Comparison of ENCODE assay signal across 10 cellular contexts in genomic region chr7:128099204-128099671, GRCh38.
A peak's percentile ranks its signal among the peaks of the same experiment; 100 is the strongest.
DNase-seq lines count a peak whose midpoint lies in the region; ATAC-seq and TF ChIP-seq lines count a peak whose summit lies in the region.
"Had no signal": no experiment of that assay in that cellular context is flagged by ENCODE, and none has a peak within 500 bp of the region (broad histone marks: within the 10 kb centered on the region; RNA-seq: fewer than 3 reads in every experiment).

No MANE protein-coding gene starts in this region.

- H3K4me3 Mint-ChIP-seq in GM23338, result no peak overlapping the region
- H3K4me3 Mint-ChIP-seq in progenitor cell of endocrine pancreas (ENCODE audit: low read depth), result no peak overlapping the region

- H2AFZ ChIP-seq in GM23338 (no peak overlapping the region), PC-3 (ENCODE audit: low read length) (no peak overlapping the region), mammary epithelial cell (ENCODE audit: low read depth, low read length) (no peak overlapping the region)

- ATAC-seq in GM23338 (no peak), PC-3 (peak; percentile 5)

- H3K27ac Mint-ChIP-seq in GM23338 (no peak overlapping the region), progenitor cell of endocrine pancreas (peak overlapping the region; percentile 7)

- H3K27me3 ChIP-seq in GM23338 (ENCODE audit: insufficient read depth) (peaks cover 25% of the 10 kb centered on the region), PC-3 (ENCODE audit: low read length) (no peaks in the 10 kb centered on the region), mammary epithelial cell (ENCODE audit: insufficient read depth, low read length) (peaks cover 2% of the 10 kb centered on the region)

- WGBS in mammary epithelial cell (ENCODE audit: low coverage, missing lambda C conversion rate), result 86% methylated on average over 5 of the region's 5 CpGs

- POLR2A ChIA-PET in PC-3 (lab: Charles Lee; ENCODE audit: unreplicated experiment), result no interaction called here

- no peaks in the 10 kb centered on the region for H3K9me3 Mint-ChIP-seq in GM23338
- no peaks in the 10 kb centered on the region for H3K9me3 Mint-ChIP-seq in progenitor cell of endocrine pancreas (ENCODE audit: low read depth)

- H3K27me3 Mint-ChIP-seq in GM23338 (ENCODE audit: insufficient read depth, low read depth, poor library complexity) (peaks cover 42% of the 10 kb centered on the region), progenitor cell of endocrine pancreas (peaks cover 33% of the 10 kb centered on the region)

- no peak for TF ChIP-seq CTCF in GM23338 (conservative IDR thresholded peaks at IDR 0.05; ENCODE audit: low read depth in 2 of 2)
- no peak for TF ChIP-seq CTCF in PC-3 (conservative IDR thresholded peaks at IDR 0.05; ENCODE audit: low read depth, low read length)
- no peak for TF ChIP-seq CTCF in mammary epithelial cell (conservative IDR thresholded peaks at IDR 0.05 in 1 of 2, IDR thresholded peaks at IDR 0.05 in 1 of 2; ENCODE audit: extremely low read depth in 1 of 2, insufficient read depth in 1 of 2, low read depth in 1 of 2, low read length in 2 of 2)
- TF ChIP-seq CTCF in progenitor cell of endocrine pancreas (IDR thresholded peaks at IDR 0.05; ENCODE audit: unreplicated experiment), result no peak

- H3K36me3 ChIP-seq in GM23338 (ENCODE audit: insufficient read depth), result no peaks in the 10 kb centered on the region
- 0 out of 2 replicates have a peak, but pooled peaks cover 6% of the 10 kb centered on the region for H3K36me3 ChIP-seq in PC-3 (ENCODE audit: low read depth, low read length)
- H3K36me3 ChIP-seq in mammary epithelial cell (ENCODE audit: insufficient read depth, low read length), result peaks cover 3% of the 10 kb centered on the region

- H3K36me3 Mint-ChIP-seq in GM23338 (ENCODE audit: low read depth) (peaks cover under 1% of the 10 kb centered on the region; the same call in 2 of the 3 replicates), progenitor cell of endocrine pancreas (ENCODE audit: insufficient read depth) (peaks cover 8% of the 10 kb centered on the region)

- H3K9me3 ChIP-seq in PC-3 (ENCODE audit: low read length) (no peaks in the 10 kb centered on the region), mammary epithelial cell (replicated peaks; ENCODE audit: insufficient read depth, low read length) (no peaks in the 10 kb centered on the region)
- H3K9me3 ChIP-seq: HAP-1 had no signal

- no peak overlapping the region for H3K9ac ChIP-seq in PC-3 (ENCODE audit: low read length)
- H3K9ac ChIP-seq in mammary epithelial cell (ENCODE audit: insufficient read depth, low read length), result no peak overlapping the region

- no peaks in the 10 kb centered on the region for H3K9me2 ChIP-seq in GM23338 (ENCODE audit: insufficient read depth)
- H3K9me2 ChIP-seq in PC-3 (replicated peaks; ENCODE audit: low read length), result no peaks in the 10 kb centered on the region

- H3F3A ChIP-seq in GM23338 (replicated peaks; ENCODE audit: low read depth) (0 out of 2 replicates have a peak, but pooled peaks cover 3% of the 10 kb centered on the region), PC-3 (ENCODE audit: low read length, unreplicated experiment) (no peaks in the 10 kb centered on the region)

- CTCF ChIA-PET in PC-3 (lab: Charles Lee), result no interaction called here
- CTCF ChIA-PET in mammary epithelial cell (lab: Charles Lee; ENCODE audit: low non-redundant PET), result no interaction called here

- H3K4me1 Mint-ChIP-seq in GM23338 (peaks cover 6% of the 10 kb centered on the region), progenitor cell of endocrine pancreas (ENCODE audit: low read depth) (no peaks in the 10 kb centered on the region)

- H3K4me2 ChIP-seq in GM23338, result no peak overlapping the region
- H3K4me2 ChIP-seq in PC-3 (ENCODE audit: low read length), result no peak overlapping the region
- H3K4me2 ChIP-seq in mammary epithelial cell (ENCODE audit: insufficient read depth, low read depth, low read length), result no peak overlapping the region

- H4K20me1 ChIP-seq in GM23338 (replicated peaks; ENCODE audit: insufficient read depth), result no peaks in the 10 kb centered on the region; the same call in 1 of the 2 replicates
- no peaks in the 10 kb centered on the region for H4K20me1 ChIP-seq in PC-3 (ENCODE audit: low read length)
- H4K20me1 ChIP-seq in mammary epithelial cell (ENCODE audit: insufficient read depth, low read length), result no peaks in the 10 kb centered on the region

- intact Hi-C loops in PC-3 (cut with micrococcal nuclease), result no loop called here
- intact Hi-C loops in mammary epithelial cell (cut with micrococcal nuclease), result no loop called here

- no peaks in the 10 kb centered on the region for H3K79me2 ChIP-seq in GM23338 (replicated peaks; ENCODE audit: insufficient read depth)
- H3K79me2 ChIP-seq in PC-3 (ENCODE audit: low read length), result no peaks in the 10 kb centered on the region
- H3K79me2 ChIP-seq in mammary epithelial cell (ENCODE audit: insufficient read depth, low read length), result no peaks in the 10 kb centered on the region

- no peak for DNase-seq in GM23338 (ENCODE audit: low spot score)
- DNase-seq in PC-3, result peak; percentile 29
- peak; percentile 59 for DNase-seq in mammary epithelial cell
- DNase-seq in progenitor cell of endocrine pancreas (ENCODE audit: low spot score, unreplicated experiment), result no peak
- no peak for DNase-seq in stimulated activated CD4-positive, alpha-beta T cell treated with anti-CD3 and anti-CD28 coated beads, Interleukin-2, amount 100 ng/mL, for 24 hours
- DNase-seq in retina, result no peak
- no peak for DNase-seq in ecto neural progenitor cell (ENCODE audit: low spot score)
- DNase-seq: MV-4-11, SW 1271 had no signal

- no peak overlapping the region for H3K27ac ChIP-seq in GM23338 (ENCODE audit: low read depth)
- no peak overlapping the region for H3K27ac ChIP-seq in PC-3 (ENCODE audit: low read length)
- H3K27ac ChIP-seq in mammary epithelial cell (ENCODE audit: insufficient read depth, low read depth, low read length), result no peak overlapping the region

- H3K4me1 ChIP-seq in GM23338 (ENCODE audit: insufficient read depth) (no peaks in the 10 kb centered on the region), PC-3 (ENCODE audit: insufficient read depth, low read length) (no peaks in the 10 kb centered on the region), mammary epithelial cell (ENCODE audit: insufficient read depth, low read length) (peaks cover 7% of the 10 kb centered on the region)

- H3K4me3 ChIP-seq in GM23338 (no peak overlapping the region), PC-3 (ENCODE audit: low read length) (no peak overlapping the region), mammary epithelial cell (replicated peaks in 1 of 3; ENCODE audit: insufficient read depth in 1 of 3, low read depth in 2 of 3, low read length in 3 of 3) (no peak overlapping the region)
- H3K4me3 ChIP-seq: HAP-1 had no signal

- in situ Hi-C loops in mammary epithelial cell (cut with MboI; ENCODE audit: low sequenced_read_pairs in 2 of 2), result no loop called here

- BruUV-seq in PC-3 (replicated peaks; lab: Mats Ljungman, UMichigan) (no TSS peak), mammary epithelial cell (replicated peaks; lab: Mats Ljungman, UMichigan) (no TSS peak)

- dilution Hi-C loops in mammary epithelial cell (cut with HindIII; ENCODE audit: low sequenced_read_pairs), result no loop called here

TF ChIP-seq in GM23338, 12 proteins besides CTCF, POLR2A, EP300 and RAD21:
- TF ChIP-seq EZH2phosphoT487 (IDR thresholded peaks at IDR 0.05; ENCODE audit: unreplicated experiment) (no peak), POLR2AphosphoS5 (IDR thresholded peaks at IDR 0.05; ENCODE audit: low read depth) (peak; percentile 28; the same call in 1 of the 2 replicates), REST (IDR thresholded peaks at IDR 0.05; ENCODE audit: unreplicated experiment) (no peak)

Comparison
In these comparisons a context has a peak if more than half of its experiments do, and no peak if none do; other contexts are left out.
1. DNase-seq: peak in PC-3 (single experiment) and mammary epithelial cell (single experiment); none in GM23338 (single experiment), progenitor cell of endocrine pancreas (single experiment), stimulated activated CD4-positive, alpha-beta T cell treated with anti-CD3 and anti-CD28 coated beads, Interleukin-2, amount 100 ng/mL, for 24 hours (0 of 2), retina (single experiment) and ecto neural progenitor cell (single experiment).